Comparison of ENCODE assay signal across 19 cellular contexts in genomic region chr5:73231245-73231778, GRCh38. TPM values are rescaled to one million over a fixed set of nuclear protein-coding genes. Genes with fewer than 3 reads are reported as not detected.
DNase-seq lines count a peak whose midpoint lies in the region; ATAC-seq and TF ChIP-seq lines count a peak whose summit lies in the region.
"Had no signal": no experiment of that assay in that cellular context is flagged by ENCODE, and none has a peak within 500 bp of the region (broad histone marks: within the 10 kb centered on the region; RNA-seq: fewer than 3 reads in every experiment).

No MANE protein-coding gene starts in this region.

- peaks cover 19% of the 10 kb centered on the region for H3K4me1 ChIP-seq in iPS-15b (ENCODE audit: control insufficient read depth, insufficient read depth, low read length)

- H3K4me3 Mint-ChIP-seq in activated naive CD4-positive, alpha-beta T cell treated with anti-CD3 and anti-CD28 coated beads, Interleukin-2, amount 10 ng/mL, durations not matched to agents 7 days and 5 days, result no peak overlapping the region
- H3K4me3 Mint-ChIP-seq in WTC11 (peak overlapping the region; percentile 57), neural crest cell (peak overlapping the region; percentile 25)

- no peaks in the 10 kb centered on the region for H3K9me3 Mint-ChIP-seq in activated naive CD4-positive, alpha-beta T cell treated with anti-CD3 and anti-CD28 coated beads, Interleukin-2, amount 10 ng/mL, durations not matched to agents 7 days and 5 days
- H3K9me3 Mint-ChIP-seq in WTC11, result no peaks in the 10 kb centered on the region
- H3K9me3 Mint-ChIP-seq in neural crest cell, result no peaks in the 10 kb centered on the region

- peaks cover 17% of the 10 kb centered on the region for H3K4me1 Mint-ChIP-seq in activated naive CD4-positive, alpha-beta T cell treated with anti-CD3 and anti-CD28 coated beads, Interleukin-2, amount 10 ng/mL, durations not matched to agents 7 days and 5 days
- H3K4me1 Mint-ChIP-seq in WTC11 (peaks cover 35% of the 10 kb centered on the region), neural crest cell (peaks cover 5% of the 10 kb centered on the region)

- peak overlapping the region; percentile 19 for H3K27ac Mint-ChIP-seq in activated naive CD4-positive, alpha-beta T cell treated with anti-CD3 and anti-CD28 coated beads, Interleukin-2, amount 10 ng/mL, durations not matched to agents 7 days and 5 days
- H3K27ac Mint-ChIP-seq in WTC11 (no peak overlapping the region), neural crest cell (ENCODE audit: unreplicated experiment) (no peak overlapping the region)

- peak overlapping the region; percentile 46 for H3K4me3 ChIP-seq in iPS-15b (ENCODE audit: low read depth, low read length)

- peaks cover 99% of the 10 kb centered on the region for H3K27me3 ChIP-seq in iPS-15b (ENCODE audit: control insufficient read depth, insufficient read depth, low read length)

- DNase-seq in activated naive CD4-positive, alpha-beta T cell treated with anti-CD3 and anti-CD28 coated beads, Interleukin-2, amount 10 ng/mL, durations not matched to agents 7 days and 5 days, result no peak
- DNase-seq in activated naive CD4-positive, alpha-beta T cell treated with Interleukin-2 at 50 U/mL for 16 hours, result no peak
- DNase-seq in WTC11 (ENCODE audit: low spot score) (no peak), neural crest cell (ENCODE audit: low read depth, low spot score) (no peak), NCI-H128 (lab: John Stamatoyannopoulos, UW; ENCODE audit: unreplicated experiment) (no peak)
- DNase-seq: DMS 273 treated with DMSO at 0.1 percent for 48 hours, DND-41, GOT3, NCI-H1417, NCI-H187, NCI-H226, NCI-H524 treated with DMSO at 0.1 percent for 48 hours, SHP77 had no signal

- CTCF ChIA-PET in activated naive CD4-positive, alpha-beta T cell treated with anti-CD3 and anti-CD28 coated beads, Interleukin-2, amount 10 ng/mL, durations not matched to agents 7 days and 5 days (lab: Charles Lee), result no interaction called here
- CTCF ChIA-PET in WTC11 (lab: Charles Lee), result interaction anchor here (0.5 to 5.0 kb wide), 7 partner anchors 13 to 191 kb away, joined by 3 to 25 read pairs (median 4); no protein-coding TSS in a partner anchor

- ATAC-seq in WTC11 (no peak), HG03457 (IDR thresholded peaks at IDR 0.05; ENCODE audit: unreplicated experiment) (no peak), GM18873 (IDR thresholded peaks at IDR 0.05; ENCODE audit: low FRiP score, unreplicated experiment) (no peak)
- ATAC-seq: HepG2 had no signal

- no peaks in the 10 kb centered on the region for H3K36me3 Mint-ChIP-seq in activated naive CD4-positive, alpha-beta T cell treated with anti-CD3 and anti-CD28 coated beads, Interleukin-2, amount 10 ng/mL, durations not matched to agents 7 days and 5 days
- H3K36me3 Mint-ChIP-seq in WTC11 (no peaks in the 10 kb centered on the region), neural crest cell (ENCODE audit: low read depth) (peaks cover 3% of the 10 kb centered on the region)

- H3K9me3 ChIP-seq in iPS-15b (ENCODE audit: control insufficient read depth, insufficient read depth, low read length), result no peaks in the 10 kb centered on the region

- H3K36me3 ChIP-seq in iPS-15b (ENCODE audit: control insufficient read depth, insufficient read depth, low read length), result no peaks in the 10 kb centered on the region

- no peak overlapping the region for H3K9ac ChIP-seq in iPS-15b (ENCODE audit: low read depth, low read length)
- H3K9ac ChIP-seq: KMS-11 had no signal

- POLR2A ChIA-PET in WTC11 (lab: Charles Lee), result no interaction called here

- no peak for TF ChIP-seq CTCF in WTC11 (IDR thresholded peaks at IDR 0.05)
- TF ChIP-seq CTCF in neural crest cell (conservative IDR thresholded peaks at IDR 0.05), result no peak

- H3K27me3 Mint-ChIP-seq in activated naive CD4-positive, alpha-beta T cell treated with anti-CD3 and anti-CD28 coated beads, Interleukin-2, amount 10 ng/mL, durations not matched to agents 7 days and 5 days, result peaks cover 80% of the 10 kb centered on the region
- peaks cover 96% of the 10 kb centered on the region for H3K27me3 Mint-ChIP-seq in WTC11 (ENCODE audit: low read depth)
- H3K27me3 Mint-ChIP-seq in neural crest cell (ENCODE audit: low read depth), result peaks cover 98% of the 10 kb centered on the region

TF ChIP-seq in WTC11, 78 proteins besides CTCF, POLR2A, EP300 and RAD21:
- TF ChIP-seq, protein P1, sequence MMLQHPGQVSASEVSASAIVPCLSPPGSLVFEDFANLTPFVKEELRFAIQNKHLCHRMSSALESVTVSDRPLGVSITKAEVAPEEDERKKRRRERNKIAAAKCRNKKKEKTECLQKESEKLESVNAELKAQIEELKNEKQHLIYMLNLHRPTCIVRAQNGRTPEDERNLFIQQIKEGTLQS (CRISPR knock-in tag; conservative IDR thresholded peaks at IDR 0.05), result no peak
- no peak for TF ChIP-seq ZNF219 (CRISPR knock-in tag; IDR thresholded peaks at IDR 0.05; ENCODE audit: borderline replicate concordance)
- no peak for TF ChIP-seq E2F4 (CRISPR knock-in tag; IDR thresholded peaks at IDR 0.05; ENCODE audit: borderline replicate concordance, low read depth)
- TF ChIP-seq, protein P2, sequence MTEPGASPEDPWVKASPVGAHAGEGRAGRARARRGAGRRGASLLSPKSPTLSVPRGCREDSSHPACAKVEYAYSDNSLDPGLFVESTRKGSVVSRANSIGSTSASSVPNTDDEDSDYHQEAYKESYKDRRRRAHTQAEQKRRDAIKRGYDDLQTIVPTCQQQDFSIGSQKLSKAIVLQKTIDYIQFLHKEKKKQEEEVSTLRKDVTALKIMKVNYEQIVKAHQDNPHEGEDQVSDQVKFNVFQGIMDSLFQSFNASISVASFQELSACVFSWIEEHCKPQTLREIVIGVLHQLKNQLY (CRISPR knock-in tag; IDR thresholded peaks at IDR 0.05), result no peak
- no peak for TF ChIP-seq FOXJ3 (CRISPR knock-in tag; IDR thresholded peaks at IDR 0.05; ENCODE audit: borderline replicate concordance)
- no peak for TF ChIP-seq RELA (CRISPR knock-in tag; IDR thresholded peaks at IDR 0.05; ENCODE audit: borderline replicate concordance)
- TF ChIP-seq, protein P3, sequence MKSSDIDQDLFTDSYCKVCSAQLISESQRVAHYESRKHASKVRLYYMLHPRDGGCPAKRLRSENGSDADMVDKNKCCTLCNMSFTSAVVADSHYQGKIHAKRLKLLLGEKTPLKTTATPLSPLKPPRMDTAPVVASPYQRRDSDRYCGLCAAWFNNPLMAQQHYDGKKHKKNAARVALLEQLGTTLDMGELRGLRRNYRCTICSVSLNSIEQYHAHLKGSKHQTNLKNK (CRISPR knock-in tag; IDR thresholded peaks at IDR 0.05), result no peak

RNA-seq across cellular contexts. Expression of gene TMEM174, which starts 58.3 kb away (rescaled TPM):
- not detected in 3 replicates for total RNA-seq in WTC11 (2021)
- total RNA-seq in neural crest cell, result not detected in 2 replicates
- total RNA-seq: HepG2, RPMI7951 had no signal
